33 cellular contexts compared by ENCODE assay signal in genomic region chr5:124072570-124072969, GRCh38.
"Had no signal": no experiment of that assay in that cellular context is flagged by ENCODE, and none has a peak within 500 bp of the region (broad histone marks: within the 10 kb centered on the region; RNA-seq: fewer than 3 reads in every experiment).

No MANE protein-coding gene starts in this region.

- H3K27me3 ChIP-seq: MG63 had no signal

- H3K36me3 ChIP-seq: MG63 had no signal

- DNase-seq: Karpas-422, Kasumi-1, MG63, MM.1S, MV-4-11, NCI-H1048, NCI-H1092, NCI-H1092 treated with DMSO at 0.1 percent for 48 hours, NCI-H1105, NCI-H1105 treated with DMSO at 0.1 percent for 48 hours, NCI-H1417 treated with DMSO at 0.1 percent for 48 hours, NCI-H1436, NCI-H1436 treated with DMSO at 0.1 percent for 48 hours, NCI-H146, NCI-H1694, NCI-H1694 treated with DMSO at 0.1 percent for 48 hours, NCI-H187, NCI-H187 treated with DMSO at 0.1 percent for 48 hours, NCI-H1930, NCI-H2029, NCI-H2029 treated with DMSO at 0.1 percent for 48 hours, NCI-H2081, NCI-H2081 treated with DMSO at 0.1 percent for 48 hours, NCI-H2107, NCI-H2171, NCI-H2171 treated with DMSO at 0.1 percent for 48 hours, NCI-H2227 treated with DMSO at 0.1 percent for 48 hours, NCI-H226, NCI-H345, NCI-H446, NCI-H446 treated with DMSO at 0.1 percent for 48 hours, NCI-H510A, NCI-H510A treated with DMSO at 0.1 percent for 48 hours had no signal

- H3K9me3 ChIP-seq: MG63 had no signal

- H3K4me3 ChIP-seq: MG63 had no signal
